22 cellular contexts compared by ENCODE assay signal in the genomic region with DNA sequence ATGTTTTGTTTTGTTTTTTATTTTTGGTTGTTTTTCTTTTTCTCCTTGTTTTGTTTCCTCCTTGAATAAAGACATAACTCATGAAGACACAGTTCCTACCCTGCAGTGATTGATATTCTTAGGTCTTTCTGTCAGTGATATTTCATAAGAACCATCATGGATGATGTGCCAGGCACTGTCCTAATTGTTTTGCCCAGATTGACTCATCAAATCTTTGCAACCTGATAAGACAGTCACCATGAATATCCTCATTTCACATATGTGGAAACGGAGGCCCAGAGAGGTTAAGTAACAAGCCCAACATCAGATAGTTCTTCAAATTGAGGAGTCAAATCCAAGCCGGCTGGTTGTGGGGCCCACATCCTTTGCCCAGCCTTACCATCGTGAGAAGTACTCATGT.
"Had no signal": no experiment of that assay in that cellular context is flagged by ENCODE, and none has a peak within 500 bp of the region (broad histone marks: within the 10 kb centered on the region; RNA-seq: fewer than 3 reads in every experiment).

No MANE protein-coding gene starts in this region.

- H3K27ac Mint-ChIP-seq: activated CD8-positive, alpha-beta memory T cell treated with anti-CD3 and anti-CD28 coated beads, Interleukin-2, amount 10 ng/mL, durations not matched to agents 7 days and 5 days; activated naive CD4-positive, alpha-beta T cell treated with anti-CD3 and anti-CD28 coated beads, Interleukin-2, amount 50 U/mL, for 24 hours; activated T-cell treated with anti-CD3 and anti-CD28 coated beads, Interleukin-2, amount 50 U/mL, for 24 hours; activated T-helper 1 cell treated with anti-CD3 and anti-CD28 coated beads, Interleukin-12 subunit alpha, Interleukin-12 subunit beta, Interleukin-2, Interleukin-4 antibody, amounts not matched to agents 30 ng/mL and 10 ng/mL and 1 ng/mL, durations not matched to agents 14 hours and 24 hours and 36 hours had no signal

- H3K9me3 Mint-ChIP-seq: activated naive CD4-positive, alpha-beta T cell treated with anti-CD3 and anti-CD28 coated beads, Interleukin-2, amount 50 U/mL, for 24 hours; activated T-cell treated with anti-CD3 and anti-CD28 coated beads, Interleukin-2, amount 50 U/mL, for 24 hours; activated T-helper 1 cell treated with anti-CD3 and anti-CD28 coated beads, Interleukin-12 subunit alpha, Interleukin-12 subunit beta, Interleukin-2, Interleukin-4 antibody, amounts not matched to agents 30 ng/mL and 10 ng/mL and 1 ng/mL, durations not matched to agents 14 hours and 24 hours and 36 hours had no signal

- H3K36me3 ChIP-seq: brain microvascular endothelial cell, colonic mucosa, MG63 had no signal

- H3K27me3 ChIP-seq: brain microvascular endothelial cell, colonic mucosa, MG63 had no signal

- H3K27me3 Mint-ChIP-seq: activated CD8-positive, alpha-beta memory T cell treated with anti-CD3 and anti-CD28 coated beads, Interleukin-2, amount 10 ng/mL, durations not matched to agents 7 days and 5 days; activated naive CD4-positive, alpha-beta T cell treated with anti-CD3 and anti-CD28 coated beads, Interleukin-2, amount 50 U/mL, for 24 hours; activated T-cell treated with anti-CD3 and anti-CD28 coated beads, Interleukin-2, amount 50 U/mL, for 24 hours; T-helper 17 cell had no signal

- DNase-seq: activated CD4-positive, alpha-beta T cell treated with anti-CD3 and anti-CD28 coated beads for 4 hours; activated CD4-positive, alpha-beta T cell treated with anti-CD3 and anti-CD28 coated beads, Interleukin-2, amount 50 U/mL, for 4 hours; activated CD8-positive, alpha-beta memory T cell treated with anti-CD3 and anti-CD28 coated beads, Interleukin-2, amount 10 ng/mL, durations not matched to agents 7 days and 5 days; activated effector memory CD4-positive, alpha-beta T cell treated with Interleukin-2 at 50 U/mL for 16 hours; activated naive CD4-positive, alpha-beta T cell; activated T-cell treated with anti-CD3 and anti-CD28 coated beads, Interleukin-2, amount 50 U/mL, for 24 hours; brain microvascular endothelial cell; caudate nucleus; KBM-7; NCI-H1105 treated with DMSO at 0.1 percent for 48 hours; NCI-H1436 treated with DMSO at 0.1 percent for 48 hours; NCI-H187; NCI-H2227 treated with DMSO at 0.1 percent for 48 hours; NCI-H510A; NCI-H526 treated with DMSO at 0.1 percent for 48 hours; SIG-M5; T-helper 17 cell had no signal

- H3K4me3 Mint-ChIP-seq: activated CD8-positive, alpha-beta memory T cell treated with anti-CD3 and anti-CD28 coated beads, Interleukin-2, amount 10 ng/mL, durations not matched to agents 7 days and 5 days; activated naive CD4-positive, alpha-beta T cell treated with anti-CD3 and anti-CD28 coated beads, Interleukin-2, amount 50 U/mL, for 24 hours; activated T-cell treated with anti-CD3 and anti-CD28 coated beads, Interleukin-2, amount 50 U/mL, for 24 hours; activated T-helper 1 cell treated with anti-CD3 and anti-CD28 coated beads, Interleukin-12 subunit alpha, Interleukin-12 subunit beta, Interleukin-2, Interleukin-4 antibody, amounts not matched to agents 30 ng/mL and 10 ng/mL and 1 ng/mL, durations not matched to agents 14 hours and 24 hours and 36 hours; T-helper 17 cell had no signal

- H3K4me3 ChIP-seq: colonic mucosa, MG63 had no signal

- H3K4me1 ChIP-seq: colonic mucosa had no signal

- ATAC-seq: activated CD8-positive, alpha-beta memory T cell treated with anti-CD3 and anti-CD28 coated beads, Interleukin-2, amount 10 ng/mL, durations not matched to agents 7 days and 5 days; T-helper 17 cell had no signal

- H3K4me1 Mint-ChIP-seq: activated CD8-positive, alpha-beta memory T cell treated with anti-CD3 and anti-CD28 coated beads, Interleukin-2, amount 10 ng/mL, durations not matched to agents 7 days and 5 days; activated naive CD4-positive, alpha-beta T cell treated with anti-CD3 and anti-CD28 coated beads, Interleukin-2, amount 50 U/mL, for 24 hours had no signal

- H3K27ac ChIP-seq: brain microvascular endothelial cell, colonic mucosa, WERI-Rb-1 had no signal

- H3K9me3 ChIP-seq: colonic mucosa, MG63 had no signal
